ENCODE assay signal across 8 cellular contexts in the genomic region with DNA sequence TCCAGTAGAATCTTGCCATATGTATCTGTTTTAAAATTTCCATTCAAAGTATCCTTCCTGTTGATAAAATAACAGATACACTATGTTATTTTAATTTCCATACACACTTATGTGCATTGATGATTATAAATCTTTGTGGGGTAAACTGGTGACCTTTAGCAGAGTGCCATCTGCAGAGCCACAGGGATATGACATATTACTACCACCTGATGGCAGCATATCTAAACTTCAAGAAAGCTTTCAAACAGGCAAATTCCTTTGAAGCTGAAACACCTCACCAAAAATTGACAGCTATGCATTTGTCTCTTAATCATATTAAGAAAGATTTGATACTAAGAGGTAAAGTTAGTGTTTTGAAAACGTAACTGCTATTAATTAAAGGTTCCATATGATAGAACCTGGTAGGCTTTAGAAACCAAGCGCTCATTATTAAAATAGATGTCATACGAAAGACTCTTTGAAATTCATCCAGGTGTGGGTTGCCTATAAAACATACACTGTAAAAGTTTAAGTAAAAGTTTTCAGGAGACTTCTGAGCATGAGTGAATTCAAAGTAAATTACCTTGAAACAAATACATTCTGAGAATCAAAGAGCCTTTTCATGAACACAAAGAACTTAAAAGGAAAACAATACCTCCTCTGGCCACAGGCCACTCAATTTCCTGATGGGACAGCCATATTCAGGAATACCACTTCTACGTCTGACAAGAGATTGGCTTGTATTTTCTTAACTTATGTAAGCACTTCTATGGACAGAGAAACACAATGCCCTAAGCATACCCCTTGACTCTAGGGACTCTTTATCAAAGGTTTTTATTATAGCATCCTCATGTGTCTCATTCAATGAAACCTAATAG.
DNase-seq lines count a peak whose midpoint lies in the region; ATAC-seq and TF ChIP-seq lines count a peak whose summit lies in the region.

No MANE protein-coding gene starts in this region.

- H3K27ac ChIP-seq in C4-2B (no peak overlapping the region), smooth muscle cell (ENCODE audit: low read depth) (no peak overlapping the region), coronary artery (no peak overlapping the region)

- no peak overlapping the region for H2AFZ ChIP-seq in smooth muscle cell (ENCODE audit: low read depth)

- peak; percentile 90 for TF ChIP-seq CTCF in C4-2B (conservative IDR thresholded peaks at IDR 0.05)
- peak; percentile 64 for TF ChIP-seq CTCF in GM13976 (IDR thresholded peaks at IDR 0.05; ENCODE audit: borderline replicate concordance, control extremely low read depth, extremely low read depth, insufficient read depth, missing control alignments)
- peak; percentile 45 for TF ChIP-seq CTCF in smooth muscle cell (IDR thresholded peaks at IDR 0.05; ENCODE audit: borderline replicate concordance, insufficient read depth, poor library complexity, severe bottlenecking)
- TF ChIP-seq CTCF in coronary artery (IDR thresholded peaks at IDR 0.05) = no peak

- WGBS in smooth muscle cell (ENCODE audit: low lambda C conversion rate) = 62% methylated on average over 4 of the region's 4 CpGs

- H3K36me3 ChIP-seq in smooth muscle cell (ENCODE audit: low read depth) = no peaks in the 10 kb centered on the region

- no peaks in the 10 kb centered on the region for H4K20me1 ChIP-seq in smooth muscle cell (ENCODE audit: low read depth)

- H3K4me3 ChIP-seq in smooth muscle cell (no peak overlapping the region), coronary artery (no peak overlapping the region)

- no peaks in the 10 kb centered on the region for H3K27me3 ChIP-seq in smooth muscle cell (ENCODE audit: low read depth)

- no peak overlapping the region for H3K4me2 ChIP-seq in smooth muscle cell

- H3F3A ChIP-seq in smooth muscle cell (ENCODE audit: low read depth) = no peaks in the 10 kb centered on the region

- H3K9ac ChIP-seq in smooth muscle cell (ENCODE audit: low read depth) = no peak overlapping the region

- peak; percentile 90 for ATAC-seq in HG02623 (IDR thresholded peaks at IDR 0.05; ENCODE audit: unreplicated experiment)

- H3K9me3 ChIP-seq in smooth muscle cell (replicated peaks; ENCODE audit: low read depth) = no peaks in the 10 kb centered on the region

- no peaks in the 10 kb centered on the region for H3K79me2 ChIP-seq in smooth muscle cell (ENCODE audit: low read depth)

- in situ Hi-C loops in GM13976 (cut with MboI; ENCODE audit: low sequenced_read_pairs, unreplicated experiment) = no loop called here

- DNase-seq in GM13976 (ENCODE audit: low spot score) (peak; percentile 44), NCI-H1694 treated with DMSO at 0.1 percent for 48 hours (lab: John Stamatoyannopoulos, UW) (peak; percentile 33), glomerular visceral epithelial cell (ENCODE audit: extremely low spot score) (peak; percentile 47), smooth muscle cell (lab: John Stamatoyannopoulos, UW; ENCODE audit: unreplicated experiment) (no peak), coronary artery (ENCODE audit: low spot score) (no peak)
- DNase-seq in activated CD4-positive, alpha-beta T cell treated with anti-CD3 and anti-CD28 coated beads, Interleukin-2, amount 50 U/mL, for 1 hour = peak; percentile 1

- H3K4me1 ChIP-seq in smooth muscle cell (ENCODE audit: low read depth) = no peaks in the 10 kb centered on the region

Comparison
In these comparisons a context has a peak if more than half of its experiments do, and no peak if none do; other contexts are left out.
1. DNase-seq: peak in GM13976 (single experiment), NCI-H1694 treated with DMSO at 0.1 percent for 48 hours (single experiment), activated CD4-positive, alpha-beta T cell treated with anti-CD3 and anti-CD28 coated beads, Interleukin-2, amount 50 U/mL, for 1 hour (single experiment) and glomerular visceral epithelial cell (single experiment); none in smooth muscle cell (single experiment) and coronary artery (single experiment).